Comparison of ENCODE assay signal across 10 cellular contexts in the genomic region with DNA sequence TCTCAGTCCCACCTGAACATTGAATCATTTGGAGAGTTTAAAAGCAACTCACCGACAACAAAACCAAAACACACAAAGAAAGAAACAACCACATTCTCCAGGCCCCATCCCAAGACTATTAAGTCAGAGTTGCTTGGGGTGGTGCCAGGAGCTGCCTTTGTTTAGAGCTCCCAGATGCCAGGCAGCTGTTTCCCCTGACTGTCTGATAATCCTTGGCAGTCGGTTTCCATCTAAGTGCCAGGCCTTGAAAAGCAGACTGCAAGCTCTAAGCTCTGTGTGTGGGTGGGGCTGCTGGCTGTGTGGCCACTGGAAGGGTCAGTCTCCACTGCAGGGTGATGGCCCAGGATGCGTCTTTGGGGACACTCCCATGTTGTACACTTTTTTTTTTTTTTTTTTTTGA.
DNase-seq lines count a peak whose midpoint lies in the region; ATAC-seq and TF ChIP-seq lines count a peak whose summit lies in the region.
"Had no signal": no experiment of that assay in that cellular context is flagged by ENCODE, and none has a peak within 500 bp of the region (broad histone marks: within the 10 kb centered on the region; RNA-seq: fewer than 3 reads in every experiment).

No MANE protein-coding gene starts in this region.

- ATAC-seq in mucosa of descending colon (peak; percentile 58), GM18517 (IDR thresholded peaks at IDR 0.05; ENCODE audit: unreplicated experiment) (no peak)

- H3K4me3 ChIP-seq in AG04450 (ENCODE audit: low read depth, low read length): no peak overlapping the region
- H3K4me3 ChIP-seq in mucosa of descending colon: no peak overlapping the region
- H3K4me3 ChIP-seq: BLaER1 had no signal

- H3K36me3 ChIP-seq in mucosa of descending colon (ENCODE audit: low read depth): no peaks in the 10 kb centered on the region
- H3K36me3 ChIP-seq: BLaER1 had no signal

- no peak for TF ChIP-seq CTCF in AG04450 (IDR thresholded peaks at IDR 0.05; ENCODE audit: low read depth, low read length)
- no peak for TF ChIP-seq CTCF in mucosa of descending colon (IDR thresholded peaks at IDR 0.05)
- no peak for TF ChIP-seq CTCF in GM10266 (IDR thresholded peaks at IDR 0.05; ENCODE audit: control insufficient read depth, insufficient read depth, low read depth, missing control alignments)

- no peaks in the 10 kb centered on the region for H3K4me1 ChIP-seq in mucosa of descending colon (ENCODE audit: low read depth)

- H3K9me3 ChIP-seq in AG04450 (ENCODE audit: control insufficient read depth, insufficient read depth, low read length) (no peaks in the 10 kb centered on the region), mucosa of descending colon (no peaks in the 10 kb centered on the region)
- H3K9me3 ChIP-seq: BLaER1 had no signal

- intact Hi-C loops in mucosa of descending colon (cut with DNase I, micrococcal nuclease): no loop called here

- peaks cover 6% of the 10 kb centered on the region for H3K27me3 ChIP-seq in AG04450 (ENCODE audit: control insufficient read depth, insufficient read depth, low read length)
- H3K27me3 ChIP-seq: BLaER1 had no signal

- no peak overlapping the region for H3K27ac ChIP-seq in AG04450 (ENCODE audit: low read depth, low read length)
- no peak overlapping the region for H3K27ac ChIP-seq in epithelial cell of prostate
- H3K27ac ChIP-seq: BLaER1 had no signal

- POLR2A ChIA-PET in AG04450 (lab: Yijun Ruan, JAX): interaction anchor here (0.6 kb wide), 1 partner anchor 61 kb away, joined by 4 read pairs; no protein-coding TSS in a partner anchor

- DNase-seq in AG04450 (ENCODE audit: low read depth, low spot score) (peak; percentile 55), NCI-H1694 (lab: John Stamatoyannopoulos, UW) (peak; percentile 76), epithelial cell of prostate (ENCODE audit: low read depth, low spot score) (peak; percentile 3), mucosa of descending colon (peak; percentile 40 to 62 (median 57)), DMS53 (lab: John Stamatoyannopoulos, UW) (no peak), NCI-H748 treated with DMSO at 0.1 percent for 48 hours (lab: John Stamatoyannopoulos, UW) (no peak), GM10266 (ENCODE audit: extremely low spot score) (no peak)
- DNase-seq: NCI-H187 had no signal

- CTCF ChIA-PET in AG04450 (lab: Charles Lee): no interaction called here

Comparison
In these comparisons a context has a peak if more than half of its experiments do, and no peak if none do; other contexts are left out.
1. DNase-seq: peak in AG04450 (single experiment), NCI-H1694 (single experiment), epithelial cell of prostate (single experiment) and mucosa of descending colon (3 of 3); none in DMS53 (single experiment), NCI-H748 treated with DMSO at 0.1 percent for 48 hours (single experiment) and GM10266 (single experiment).